ENCODE assay signal across 18 cellular contexts in genomic region chr4:102693266-102693850, GRCh38.
"Had no signal": no experiment of that assay in that cellular context is flagged by ENCODE, and none has a peak within 500 bp of the region (broad histone marks: within the 10 kb centered on the region; RNA-seq: fewer than 3 reads in every experiment).

No MANE protein-coding gene starts in this region.

- H3K4me1 Mint-ChIP-seq: central memory CD8-positive, alpha-beta T cell; immature natural killer cell; neural crest cell had no signal

- H3K4me3 ChIP-seq: adrenal gland, ovary, SJSA1, skin epidermis, transverse colon had no signal

- H3K9me3 Mint-ChIP-seq: activated CD8-positive, alpha-beta T cell treated with anti-CD3 and anti-CD28 coated beads for 36 hours; activated naive CD4-positive, alpha-beta T cell treated with anti-CD3 and anti-CD28 coated beads for 36 hours; activated T-helper 1 cell treated with anti-CD3 and anti-CD28 coated beads, Interleukin-12 subunit alpha, Interleukin-12 subunit beta, Interleukin-2, Interleukin-4 antibody, amounts not matched to agents 30 ng/mL and 10 ng/mL and 1 ng/mL, durations not matched to agents 14 hours and 24 hours and 36 hours; central memory CD8-positive, alpha-beta T cell; effector memory CD8-positive, alpha-beta T cell; immature natural killer cell; neural crest cell; stimulated activated naive B cell treated with anti-CD40 and anti-IgM and Interleukin-4, amounts not matched to agents 10 μg/mL and 1 μg/mL and 100 μg/mL, for 72 hours had no signal

- H3K27me3 ChIP-seq: adrenal gland, ovary, SJSA1, transverse colon had no signal

- H3K4me1 ChIP-seq: transverse colon had no signal

- H3K9me3 ChIP-seq: adrenal gland, ovary, SJSA1, transverse colon had no signal

- H3K27ac ChIP-seq: ovary, SJSA1, skin epidermis had no signal

- ATAC-seq: activated CD8-positive, alpha-beta T cell treated with anti-CD3 and anti-CD28 coated beads for 36 hours; effector memory CD8-positive, alpha-beta T cell; stimulated activated naive B cell treated with anti-CD40 and anti-IgM and Interleukin-4, amounts not matched to agents 10 μg/mL and 1 μg/mL and 100 μg/mL, for 72 hours had no signal

- H3K4me3 Mint-ChIP-seq: activated CD8-positive, alpha-beta T cell treated with anti-CD3 and anti-CD28 coated beads for 36 hours; activated naive CD4-positive, alpha-beta T cell treated with anti-CD3 and anti-CD28 coated beads for 36 hours; activated T-helper 1 cell treated with anti-CD3 and anti-CD28 coated beads, Interleukin-12 subunit alpha, Interleukin-12 subunit beta, Interleukin-2, Interleukin-4 antibody, amounts not matched to agents 30 ng/mL and 10 ng/mL and 1 ng/mL, durations not matched to agents 14 hours and 24 hours and 36 hours; central memory CD8-positive, alpha-beta T cell; effector memory CD8-positive, alpha-beta T cell; immature natural killer cell; neural crest cell; stimulated activated naive B cell treated with anti-CD40 and anti-IgM and Interleukin-4, amounts not matched to agents 10 μg/mL and 1 μg/mL and 100 μg/mL, for 72 hours had no signal

- H3K27ac Mint-ChIP-seq: activated CD8-positive, alpha-beta T cell treated with anti-CD3 and anti-CD28 coated beads for 36 hours; activated naive CD4-positive, alpha-beta T cell treated with anti-CD3 and anti-CD28 coated beads for 36 hours; activated T-helper 1 cell treated with anti-CD3 and anti-CD28 coated beads, Interleukin-12 subunit alpha, Interleukin-12 subunit beta, Interleukin-2, Interleukin-4 antibody, amounts not matched to agents 30 ng/mL and 10 ng/mL and 1 ng/mL, durations not matched to agents 14 hours and 24 hours and 36 hours; immature natural killer cell; stimulated activated naive B cell treated with anti-CD40 and anti-IgM and Interleukin-4, amounts not matched to agents 10 μg/mL and 1 μg/mL and 100 μg/mL, for 72 hours had no signal

- H3K36me3 ChIP-seq: adrenal gland, ovary, SJSA1 had no signal

- H3K27me3 Mint-ChIP-seq: activated CD8-positive, alpha-beta T cell treated with anti-CD3 and anti-CD28 coated beads for 36 hours; central memory CD8-positive, alpha-beta T cell; effector memory CD8-positive, alpha-beta T cell; stimulated activated naive B cell treated with anti-CD40 and anti-IgM and Interleukin-4, amounts not matched to agents 10 μg/mL and 1 μg/mL and 100 μg/mL, for 72 hours had no signal

- DNase-seq: activated CD4-positive, alpha-beta T cell treated with anti-CD3 and anti-CD28 coated beads for 4 hours; activated CD8-positive, alpha-beta memory T cell treated with anti-CD3 and anti-CD28 coated beads, Interleukin-2, amount 50 U/mL, for 48 hours; activated CD8-positive, alpha-beta T cell treated with anti-CD3 and anti-CD28 coated beads for 36 hours; activated naive CD4-positive, alpha-beta T cell treated with anti-CD3 and anti-CD28 coated beads for 36 hours; adrenal gland; effector memory CD8-positive, alpha-beta T cell; erythroblast; immature natural killer cell; left cardiac atrium; ovary; stimulated activated naive B cell treated with anti-CD40 and anti-IgM and Interleukin-4, amounts not matched to agents 10 μg/mL and 1 μg/mL and 100 μg/mL, for 72 hours; T-helper 9 cell; transverse colon had no signal
